In the genomic region with DNA sequence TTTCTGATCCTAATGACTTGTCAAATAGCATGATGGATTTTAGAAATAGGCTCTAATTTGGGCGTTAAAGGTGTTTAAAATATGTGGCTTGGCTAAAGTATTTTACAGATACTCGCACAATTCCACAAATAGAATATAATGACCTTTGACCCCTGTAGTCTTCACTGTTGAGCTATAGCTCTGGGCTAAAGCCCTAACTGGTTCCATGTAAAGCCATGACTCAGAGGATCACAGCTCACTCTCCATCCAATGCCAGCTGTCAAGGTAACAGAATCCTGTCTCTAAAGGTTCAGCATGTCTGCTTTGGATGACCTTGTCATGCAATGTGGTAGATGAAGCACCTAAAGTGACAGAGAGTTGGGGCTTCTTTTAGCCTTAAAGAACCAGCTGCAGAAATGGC, we compare ENCODE assay signal across 28 cellular contexts. TPM values are rescaled to one million over a fixed set of nuclear protein-coding genes. Genes with fewer than 3 reads are reported as not detected.
DNase-seq lines count a peak whose midpoint lies in the region; ATAC-seq lines count a peak whose summit lies in the region.
"Had no signal": no experiment of that assay in that cellular context is flagged by ENCODE, and none has a peak within 500 bp of the region (broad histone marks: within the 10 kb centered on the region; RNA-seq: fewer than 3 reads in every experiment).

No MANE protein-coding gene starts in this region.

- H3K36me3 ChIP-seq in CD4-positive, alpha-beta memory T cell (ENCODE audit: insufficient read depth, low read length), result no peaks in the 10 kb centered on the region
- H3K36me3 ChIP-seq: SJCRH30 had no signal

- POLR2A ChIA-PET in CD4-positive, alpha-beta memory T cell (lab: Charles Lee; ENCODE audit: partially characterized antibody), result no interaction called here

- H3K4me1 ChIP-seq in CD4-positive, alpha-beta memory T cell (ENCODE audit: insufficient read depth, low read length), result no peaks in the 10 kb centered on the region

- H3K27me3 ChIP-seq in CD4-positive, alpha-beta memory T cell (ENCODE audit: insufficient read depth, low read length), result no peaks in the 10 kb centered on the region
- H3K27me3 ChIP-seq: SJCRH30 had no signal

- no peak overlapping the region for H3K4me3 ChIP-seq in CD4-positive, alpha-beta memory T cell (ENCODE audit: low read length in 2 of 2)
- H3K4me3 ChIP-seq: GM23248, SJCRH30 had no signal

- H3K27ac ChIP-seq in CD4-positive, alpha-beta memory T cell (ENCODE audit: low read depth, low read length), result no peak overlapping the region
- H3K27ac ChIP-seq: GM23248, HL-60, SJCRH30 had no signal

- no peaks in the 10 kb centered on the region for H3K36me3 Mint-ChIP-seq in CD4-positive, alpha-beta memory T cell

- CTCF ChIA-PET in CD4-positive, alpha-beta memory T cell (lab: Charles Lee; ENCODE audit: partially characterized antibody), result interaction anchor here (0.9 to 3.1 kb wide), 6 partner anchors 10 to 561 kb away, joined by 3 to 12 read pairs (median 5); a partner anchor contains a TSS

- peaks cover 0 to 4% (median 0%) of the 10 kb centered on the region in 8 donors for H3K9me3 Mint-ChIP-seq in CD4-positive, alpha-beta memory T cell
- H3K9me3 Mint-ChIP-seq: CD8-positive, alpha-beta memory T cell; H9; HFFc6 had no signal

- H3K4me3 Mint-ChIP-seq in CD4-positive, alpha-beta memory T cell, result no peak overlapping the region
- H3K4me3 Mint-ChIP-seq: CD8-positive, alpha-beta memory T cell; H9; HFFc6 had no signal

- H3K27ac Mint-ChIP-seq in CD4-positive, alpha-beta memory T cell, result no peak overlapping the region
- H3K27ac Mint-ChIP-seq: CD8-positive, alpha-beta memory T cell; H9; HFFc6 had no signal

- intact Hi-C loops in CD4-positive, alpha-beta memory T cell (cut with micrococcal nuclease), result no loop called here

- H3K4me1 Mint-ChIP-seq in CD4-positive, alpha-beta memory T cell, result peaks cover 0 to 5% (median 3%) of the 10 kb centered on the region in 4 donors
- H3K4me1 Mint-ChIP-seq: CD8-positive, alpha-beta memory T cell; H9 had no signal

- DNase-seq in NCI-H524 (lab: John Stamatoyannopoulos, UW) (peak; percentile 28 to 86), NCI-H524 treated with DMSO at 0.1 percent for 48 hours (lab: John Stamatoyannopoulos, UW) (no peak), SW480 (ENCODE audit: low spot score) (peak; percentile 12), islet precursor cell (peak; percentile 29)
- no peak for DNase-seq in CD4-positive, alpha-beta memory T cell
- DNase-seq: AML-193; C1 segment of cervical spinal cord; CD8-positive, alpha-beta memory T cell; DMS79 treated with DMSO at 0.1 percent for 48 hours; GM23248; H9; HFFc6; KG1; MV-4-11; NCI-H1417; NCI-H1694 treated with DMSO at 0.1 percent for 48 hours; NCI-H2227 treated with DMSO at 0.1 percent for 48 hours; NCI-H510A; NCI-H774; T-helper 1 cell had no signal

- H3K9me3 ChIP-seq in CD4-positive, alpha-beta memory T cell (ENCODE audit: control insufficient read depth in 1 of 2, low read length in 2 of 2), result no peaks in the 10 kb centered on the region
- H3K9me3 ChIP-seq: SJCRH30 had no signal

- peaks cover 3 to 8% of the 10 kb centered on the region in 2 donors for H3K27me3 Mint-ChIP-seq in CD4-positive, alpha-beta memory T cell

- ATAC-seq in GM18520 (IDR thresholded peaks at IDR 0.05; ENCODE audit: unreplicated experiment), result no peak
- no peak for ATAC-seq in HG02610 (IDR thresholded peaks at IDR 0.05; ENCODE audit: unreplicated experiment)
- ATAC-seq: Panc1 had no signal

RNA-seq across cellular contexts. Expression of a gene that starts 42.5 kb away (rescaled TPM):
- under 1 TPM; 0.20 to 0.28 TPM for total RNA-seq in CD4-positive, alpha-beta memory T cell
- 1 to 10 TPM in 1 of 2 donors, not detected in 1; 1.1 TPM for polyA plus RNA-seq in CD4-positive, alpha-beta memory T cell
- total RNA-seq: A172; CD8-positive, alpha-beta memory T cell; GM23248; H9; HFFc6; HT-29; SJCRH30 had no signal
- polyA plus RNA-seq: AG04450; CD8-positive, alpha-beta memory T cell; GM23248 had no signal

Comparison
In these comparisons a context has a peak if more than half of its experiments do, and no peak if none do; other contexts are left out.
1. DNase-seq: peak in NCI-H524 (2 of 2), SW480 (single experiment) and islet precursor cell (single experiment); none in NCI-H524 treated with DMSO at 0.1 percent for 48 hours (single experiment) and CD4-positive, alpha-beta memory T cell (0 of 5).